ENCODE assay signal across 15 cellular contexts in the genomic region with DNA sequence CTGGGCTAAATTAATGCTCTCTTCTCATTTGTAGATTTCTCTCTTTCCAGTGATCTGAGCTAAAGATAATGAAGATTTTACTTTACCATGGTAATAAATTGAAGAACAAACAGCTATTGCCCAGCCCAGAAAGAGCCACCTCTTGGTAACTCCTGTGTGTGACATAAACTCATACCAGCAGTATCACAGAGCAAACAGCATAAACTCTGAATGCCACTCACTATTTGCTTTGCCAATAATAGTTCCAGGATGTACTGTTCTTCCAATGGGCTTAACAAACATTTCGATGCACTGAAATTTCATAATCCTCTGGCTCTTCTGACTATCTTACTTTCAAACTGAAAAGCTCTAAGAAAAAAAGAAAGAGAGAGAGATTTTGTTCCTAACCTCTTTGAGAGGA.
A peak's percentile ranks its signal among the peaks of the same experiment; 100 is the strongest.
DNase-seq lines count a peak whose midpoint lies in the region; ATAC-seq and TF ChIP-seq lines count a peak whose summit lies in the region.
"Had no signal": no experiment of that assay in that cellular context is flagged by ENCODE, and none has a peak within 500 bp of the region (broad histone marks: within the 10 kb centered on the region; RNA-seq: fewer than 3 reads in every experiment).

No MANE protein-coding gene starts in this region.

- H3K9me3 ChIP-seq in left lung, result peaks cover 0 to 6% of the 10 kb centered on the region in 2 donors
- H3K9me3 ChIP-seq in prostate gland, result no peaks in the 10 kb centered on the region

- no peaks in the 10 kb centered on the region for H3K4me1 Mint-ChIP-seq in endothelial cell (ENCODE audit: unreplicated experiment)
- H3K4me1 Mint-ChIP-seq: B cell had no signal

- H3K36me3 ChIP-seq in left lung, result no peaks in the 10 kb centered on the region
- no peaks in the 10 kb centered on the region for H3K36me3 ChIP-seq in prostate gland

- peaks cover 3% of the 10 kb centered on the region for H3K36me3 Mint-ChIP-seq in endothelial cell (ENCODE audit: low read depth, unreplicated experiment)

- H3K4me1 ChIP-seq in left lung (no peaks in the 10 kb centered on the region), prostate gland (replicated peaks) (no peaks in the 10 kb centered on the region)

- no peaks in the 10 kb centered on the region for H3K9me3 Mint-ChIP-seq in endothelial cell (ENCODE audit: unreplicated experiment)

- no peak overlapping the region for H3K4me3 Mint-ChIP-seq in endothelial cell (ENCODE audit: unreplicated experiment)
- H3K4me3 Mint-ChIP-seq: B cell; CD4-positive, alpha-beta T cell had no signal

- peak; percentile 94 for ATAC-seq in left lung

- no peak overlapping the region for H3K27ac Mint-ChIP-seq in endothelial cell (ENCODE audit: unreplicated experiment)
- H3K27ac Mint-ChIP-seq: B cell; CD4-positive, alpha-beta T cell had no signal

- H3K4me3 ChIP-seq in left lung (no peak overlapping the region), prostate gland (no peak overlapping the region)
- H3K4me3 ChIP-seq: SK-N-MC had no signal

- peak; percentile 25 for DNase-seq in DMS53 (lab: John Stamatoyannopoulos, UW)
- DNase-seq in left lung, result no peak
- peak; percentile 55 for DNase-seq in prostate gland (ENCODE audit: low spot score)
- no peak for DNase-seq in endothelial cell (ENCODE audit: low spot score)
- DNase-seq in RKO (ENCODE audit: low spot score), result no peak
- no peak for DNase-seq in AG08396 (ENCODE audit: low spot score)
- DNase-seq: Calu3; CD4-positive, alpha-beta T cell; DMS79; NCI-H1436; NCI-H2029 treated with DMSO at 0.1 percent for 48 hours; NCI-H524 had no signal

- TF ChIP-seq POLR2A in prostate gland (IDR thresholded peaks at IDR 0.05), result no peak

- H3K27ac ChIP-seq in VCaP (peak overlapping the region; percentile 54), left lung (no peak overlapping the region), prostate gland (peak overlapping the region; percentile 74 to 82)
- H3K27ac ChIP-seq: SK-N-MC had no signal

- H3K27me3 ChIP-seq in left lung (no peaks in the 10 kb centered on the region), prostate gland (replicated peaks; ENCODE audit: insufficient read depth) (no peaks in the 10 kb centered on the region)

- 18% methylated on average over 1 of the region's 1 CpG for WGBS in prostate gland

- intact Hi-C loops in left lung (cut with DNase I), result no loop called here
- intact Hi-C loops in prostate gland (cut with DNase I), result no loop called here

- TF ChIP-seq CTCF in VCaP (conservative IDR thresholded peaks at IDR 0.05) (no peak), left lung (IDR thresholded peaks at IDR 0.05) (no peak), prostate gland (IDR thresholded peaks at IDR 0.05) (peak in 1 of 4 experiments; percentile 25), endothelial cell (IDR thresholded peaks at IDR 0.05; ENCODE audit: unreplicated experiment) (no peak)

- H3K27me3 Mint-ChIP-seq in endothelial cell (ENCODE audit: unreplicated experiment), result no peaks in the 10 kb centered on the region
- H3K27me3 Mint-ChIP-seq: CD4-positive, alpha-beta T cell had no signal

Comparison
In these comparisons a context has a peak if more than half of its experiments do, and no peak if none do; other contexts are left out.
1. DNase-seq: peak in DMS53 (single experiment) and prostate gland (single experiment); none in left lung (0 of 2), endothelial cell (single experiment), RKO (single experiment) and AG08396 (single experiment).
2. H3K27ac ChIP-seq: peak in VCaP (single experiment) and prostate gland (2 of 2); none in left lung (0 of 2).